ENCODE assay signal across 15 cellular contexts in the genomic region with DNA sequence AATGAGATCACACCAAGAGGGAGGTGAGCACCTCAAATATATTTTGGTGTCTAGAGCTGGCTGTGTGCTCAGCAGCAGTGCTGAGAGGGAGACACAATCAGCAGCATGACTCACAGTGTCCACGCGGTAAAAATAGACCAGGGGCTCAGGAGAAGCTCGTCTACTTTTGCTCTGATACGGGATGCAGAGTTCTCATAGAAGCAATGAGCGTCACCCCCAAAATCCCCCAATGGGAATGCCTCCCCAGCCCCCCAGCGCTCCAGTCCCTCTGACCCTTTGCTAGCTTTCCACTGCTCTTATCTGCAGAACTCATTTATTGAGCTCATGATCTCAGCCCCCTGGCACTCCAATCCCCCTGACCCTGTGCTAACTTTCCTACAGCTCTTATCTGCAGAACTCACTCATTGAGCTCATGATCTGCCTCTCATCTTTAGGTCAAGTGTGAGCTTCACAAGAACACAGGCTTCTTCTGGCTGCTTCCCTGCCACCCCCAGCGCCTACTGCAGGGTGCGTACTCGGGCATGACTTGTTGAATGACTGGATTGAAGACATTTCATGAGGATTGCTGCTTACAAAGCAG. TPM values are rescaled to one million over a fixed set of nuclear protein-coding genes. Genes with fewer than 3 reads are reported as not detected.
DNase-seq lines count a peak whose midpoint lies in the region; ATAC-seq and TF ChIP-seq lines count a peak whose summit lies in the region.
"Had no signal": no experiment of that assay in that cellular context is flagged by ENCODE, and none has a peak within 500 bp of the region (broad histone marks: within the 10 kb centered on the region; RNA-seq: fewer than 3 reads in every experiment).

No MANE protein-coding gene starts in this region.

- H3K27ac Mint-ChIP-seq in activated CD8-positive, alpha-beta memory T cell treated with anti-CD3 and anti-CD28 coated beads, Interleukin-2, amount 10 ng/mL, durations not matched to agents 7 days and 5 days: no peak overlapping the region

- H3K79me1 ChIP-seq in mesendoderm (ENCODE audit: low read length): peaks cover 12% of the 10 kb centered on the region

- H3K27me3 Mint-ChIP-seq in activated CD8-positive, alpha-beta memory T cell treated with anti-CD3 and anti-CD28 coated beads, Interleukin-2, amount 10 ng/mL, durations not matched to agents 7 days and 5 days: no peaks in the 10 kb centered on the region

- H4K8ac ChIP-seq in mesendoderm (ENCODE audit: low read depth, low read length): no peak overlapping the region

- peak; percentile 9 for DNase-seq in activated CD8-positive, alpha-beta memory T cell treated with anti-CD3 and anti-CD28 coated beads, Interleukin-2, amount 10 ng/mL, durations not matched to agents 7 days and 5 days
- no peak for DNase-seq in activated CD8-positive, alpha-beta memory T cell treated with anti-CD3 and anti-CD28 coated beads, Interleukin-2, amount 50 U/mL, for 4 hours
- DNase-seq in dorsolateral prefrontal cortex: peak in 6 of 10 donors; percentile 55 to 85 (median 74)
- DNase-seq in mesendoderm: peak; percentile 50
- peak in 1 of 2 donors; percentile 59 for DNase-seq in aorta
- DNase-seq in NCI-H345 treated with DMSO at 0.1 percent for 48 hours (lab: John Stamatoyannopoulos, UW; ENCODE audit: unreplicated experiment): no peak
- DNase-seq in NCI-H146 treated with DMSO at 0.1 percent for 48 hours (lab: John Stamatoyannopoulos, UW; ENCODE audit: unreplicated experiment): no peak
- DNase-seq: NCI-H1048; stimulated activated CD4-positive, alpha-beta T cell treated with anti-CD3 and anti-CD28 coated beads, Interleukin-4, amount 100 ng/mL, for 24 hours; stimulated activated naive CD8-positive, alpha-beta T cell treated with anti-CD3 and anti-CD28 coated beads, Interleukin-15, Interleukin-2, amounts not matched to agents 100 U/mL and 50 U/mL, for 24 hours had no signal

- H3K9me3 ChIP-seq in aorta (ENCODE audit: control insufficient read depth, low read length): no peaks in the 10 kb centered on the region
- H3K9me3 ChIP-seq: esophagus muscularis mucosa had no signal

- CTCF ChIA-PET in activated CD8-positive, alpha-beta memory T cell treated with anti-CD3 and anti-CD28 coated beads, Interleukin-2, amount 10 ng/mL, durations not matched to agents 7 days and 5 days (lab: Charles Lee): interaction anchor here (0.6 kb wide), 1 partner anchor 555 kb away, joined by 3 read pairs; no protein-coding TSS in a partner anchor

- H3K4me1 ChIP-seq in mesendoderm (ENCODE audit: control insufficient read depth, low read depth, low read length) (no peaks in the 10 kb centered on the region), aorta (ENCODE audit: control insufficient read depth in 1 of 2, insufficient read depth in 2 of 2, low read length in 2 of 2) (no peaks in the 10 kb centered on the region)

- no CpG with 5 or more reads among the region's 9 CpGs for WGBS in mesendoderm (ENCODE audit: extremely low coverage, insufficient coverage, low lambda C conversion rate)
- 13 to 14% methylated on average over 9 of the region's 9 CpGs for WGBS in aorta, 2 donors

- H3K4me2 ChIP-seq in mesendoderm (ENCODE audit: low read length): no peak overlapping the region

- H3K4me1 Mint-ChIP-seq in activated CD8-positive, alpha-beta memory T cell treated with anti-CD3 and anti-CD28 coated beads, Interleukin-2, amount 10 ng/mL, durations not matched to agents 7 days and 5 days: no peaks in the 10 kb centered on the region
- H3K4me1 Mint-ChIP-seq: central memory CD8-positive, alpha-beta T cell had no signal

- no peak overlapping the region for H4K5ac ChIP-seq in mesendoderm (ENCODE audit: low read length)

- TF ChIP-seq CTCF in dorsolateral prefrontal cortex (IDR thresholded peaks at IDR 0.05 in 54 of 56, conservative IDR thresholded peaks at IDR 0.05 in 2 of 56; ENCODE audit: low read depth in 1 of 56, partially characterized antibody in 56 of 56): peak in 16 of 56 donors; percentile 10 to 43 (median 28)

- peak overlapping the region in 58 of 59 donors; percentile 23 to 94 (median 86) for H3K27ac ChIP-seq in dorsolateral prefrontal cortex
- no peak overlapping the region for H3K27ac ChIP-seq in mesendoderm (ENCODE audit: low read depth, low read length)
- no peak overlapping the region for H3K27ac ChIP-seq in aorta (ENCODE audit: low read depth in 1 of 2, low read length in 2 of 2)
- H3K27ac ChIP-seq: esophagus muscularis mucosa, VCaP had no signal

- no peaks in the 10 kb centered on the region for H3K36me3 Mint-ChIP-seq in activated CD8-positive, alpha-beta memory T cell treated with anti-CD3 and anti-CD28 coated beads, Interleukin-2, amount 10 ng/mL, durations not matched to agents 7 days and 5 days

- H3K56ac ChIP-seq in mesendoderm (ENCODE audit: low read length): no peak overlapping the region

- no peak overlapping the region for H2BK5ac ChIP-seq in mesendoderm (ENCODE audit: low read length)

- H3K27me3 ChIP-seq in dorsolateral prefrontal cortex: no peaks in the 10 kb centered on the region
- no peaks in the 10 kb centered on the region for H3K27me3 ChIP-seq in mesendoderm (ENCODE audit: insufficient read depth, low read length, poor library complexity)
- no peaks in the 10 kb centered on the region for H3K27me3 ChIP-seq in aorta (ENCODE audit: control insufficient read depth in 1 of 2, insufficient read depth in 2 of 2, low read length in 1 of 2)

- no peak overlapping the region for H3K4me3 Mint-ChIP-seq in activated CD8-positive, alpha-beta memory T cell treated with anti-CD3 and anti-CD28 coated beads, Interleukin-2, amount 10 ng/mL, durations not matched to agents 7 days and 5 days
- H3K4me3 Mint-ChIP-seq: central memory CD8-positive, alpha-beta T cell had no signal

- no peaks in the 10 kb centered on the region for H3K9me3 Mint-ChIP-seq in activated CD8-positive, alpha-beta memory T cell treated with anti-CD3 and anti-CD28 coated beads, Interleukin-2, amount 10 ng/mL, durations not matched to agents 7 days and 5 days (ENCODE audit: low read depth)
- H3K9me3 Mint-ChIP-seq: central memory CD8-positive, alpha-beta T cell had no signal

- H3K23ac ChIP-seq in mesendoderm (ENCODE audit: low read length): no peak overlapping the region

- H3K9ac ChIP-seq in mesendoderm (ENCODE audit: low read length): no peak overlapping the region

- peaks cover 1% of the 10 kb centered on the region for H3K79me2 ChIP-seq in mesendoderm (ENCODE audit: control insufficient read depth, insufficient read depth, low read length)

- H2BK120ac ChIP-seq in mesendoderm (ENCODE audit: low read depth, low read length): no peak overlapping the region

- H3K4ac ChIP-seq in mesendoderm (ENCODE audit: low read depth, low read length): no peak overlapping the region

- intact Hi-C loops in dorsolateral prefrontal cortex (cut with DNase I) (loop anchor here (2.0 to 10.0 kb wide), 4 partner anchors 33 to 201 kb away; partner anchors contain the start of gene SYNDIG1 (in 1 of the 2)), aorta (cut with DNase I) (loop anchor here in 1 of 2 donors (10.0 kb wide), 1 partner anchor 151 kb away; no protein-coding TSS in a partner anchor)

- no peak for ATAC-seq in activated CD8-positive, alpha-beta memory T cell treated with anti-CD3 and anti-CD28 coated beads, Interleukin-2, amount 10 ng/mL, durations not matched to agents 7 days and 5 days
- ATAC-seq in aorta (ENCODE audit: low FRiP score) (peak; percentile 72), GM21717 (IDR thresholded peaks at IDR 0.05; ENCODE audit: unreplicated experiment) (no peak)
- ATAC-seq: stimulated activated naive CD8-positive, alpha-beta T cell treated with anti-CD3 and anti-CD28 coated beads, Interleukin-15, Interleukin-2, amounts not matched to agents 100 U/mL and 50 U/mL, for 24 hours had no signal

- H2BK15ac ChIP-seq in mesendoderm (replicated peaks; ENCODE audit: low read depth): no peak overlapping the region

- no peak overlapping the region for H3K18ac ChIP-seq in mesendoderm (ENCODE audit: low read length)

- H3K36me3 ChIP-seq in mesendoderm (ENCODE audit: control insufficient read depth, insufficient read depth, low read length): no peaks in the 10 kb centered on the region
- H3K36me3 ChIP-seq in aorta (ENCODE audit: control insufficient read depth in 1 of 2, insufficient read depth in 2 of 2, low read length in 1 of 2): no peaks in the 10 kb centered on the region
- H3K36me3 ChIP-seq: esophagus muscularis mucosa had no signal

- H2AK5ac ChIP-seq in mesendoderm (ENCODE audit: low read length): no peak overlapping the region

- H3K4me3 ChIP-seq in dorsolateral prefrontal cortex: peak overlapping the region in 8 of 59 donors; percentile 3 to 28 (median 18)
- no peak overlapping the region for H3K4me3 ChIP-seq in mesendoderm (ENCODE audit: low read length)
- H3K4me3 ChIP-seq in aorta (ENCODE audit: low read length in 2 of 2): no peak overlapping the region
- H3K4me3 ChIP-seq: esophagus muscularis mucosa had no signal

RNA-seq across cellular contexts. Expression of gene SYNDIG1, which starts 34.0 kb away (rescaled TPM):
- not detected for total RNA-seq in activated CD8-positive, alpha-beta memory T cell treated with anti-CD3 and anti-CD28 coated beads, Interleukin-2, amount 10 ng/mL, durations not matched to agents 7 days and 5 days
- total RNA-seq in dorsolateral prefrontal cortex (10 to 100 TPM; 26.8 to 67.4 (median 45.8) TPM), aorta (1 to 10 TPM; 4.5 to 6.2 TPM)
- 1.9 TPM for polyA plus RNA-seq in mesendoderm (2013, experiment 1 of 2)
- 1.7 TPM for polyA plus RNA-seq in mesendoderm (2013, experiment 2 of 2)
- polyA plus RNA-seq in aorta: 1 to 10 TPM; 1.2 to 1.4 TPM
- total RNA-seq: esophagus muscularis mucosa, NCI-H460 had no signal

Comparison
In these comparisons a context has a peak if more than half of its experiments do, and no peak if none do; other contexts are left out.
1. DNase-seq: peak in activated CD8-positive, alpha-beta memory T cell treated with anti-CD3 and anti-CD28 coated beads, Interleukin-2, amount 10 ng/mL, durations not matched to agents 7 days and 5 days (single experiment), dorsolateral prefrontal cortex (6 of 10) and mesendoderm (single experiment); none in activated CD8-positive, alpha-beta memory T cell treated with anti-CD3 and anti-CD28 coated beads, Interleukin-2, amount 50 U/mL, for 4 hours (single experiment), NCI-H345 treated with DMSO at 0.1 percent for 48 hours (single experiment) and NCI-H146 treated with DMSO at 0.1 percent for 48 hours (single experiment).
2. H3K27ac ChIP-seq: peak in dorsolateral prefrontal cortex (58 of 59); none in mesendoderm (single experiment) and aorta (0 of 2).
3. RNA of gene SYNDIG1, which starts 34.0 kb away (total RNA-seq): 26.8 to 67.4 TPM in dorsolateral prefrontal cortex and 4.5 to 6.2 TPM in aorta; not detected in activated CD8-positive, alpha-beta memory T cell treated with anti-CD3 and anti-CD28 coated beads, Interleukin-2, amount 10 ng/mL, durations not matched to agents 7 days and 5 days; every median in the first group is over 4 times any median in the second.